In the genomic region with DNA sequence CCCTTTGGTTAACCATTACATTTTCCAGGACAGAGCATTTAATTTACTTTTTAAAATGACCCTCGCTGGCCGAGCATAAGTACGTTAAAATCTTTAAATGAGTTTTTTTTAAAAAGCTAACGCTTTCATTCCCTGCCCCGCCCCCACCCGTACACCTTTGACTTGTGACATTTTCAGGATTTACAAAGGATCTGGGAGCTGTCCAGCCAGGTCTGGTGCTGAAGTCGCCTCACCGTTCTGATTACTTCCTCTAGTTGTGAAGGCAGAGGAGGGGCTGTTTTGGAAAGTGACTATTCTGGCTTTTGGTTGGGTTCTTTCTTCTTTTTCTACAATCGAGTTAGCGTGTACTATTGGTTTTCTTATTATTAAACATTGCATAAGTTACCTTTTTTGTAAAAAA, we compare ENCODE assay signal across 13 cellular contexts. TPM values are rescaled to one million over a fixed set of nuclear protein-coding genes. Genes with fewer than 3 reads are reported as not detected.
DNase-seq lines count a peak whose midpoint lies in the region; ATAC-seq and TF ChIP-seq lines count a peak whose summit lies in the region.
"Had no signal": no experiment of that assay in that cellular context is flagged by ENCODE, and none has a peak within 500 bp of the region (broad histone marks: within the 10 kb centered on the region; RNA-seq: fewer than 3 reads in every experiment).

No MANE protein-coding gene starts in this region.

- no peak for ATAC-seq in HG02642 (IDR thresholded peaks at IDR 0.05; ENCODE audit: poor library complexity, unreplicated experiment)

- CTCF ChIA-PET in activated naive CD4-positive, alpha-beta T cell treated with anti-CD3 and anti-CD28 coated beads, Interleukin-2, amount 10 ng/mL, durations not matched to agents 7 days and 5 days (lab: Charles Lee): no interaction called here

- H3K4me1 ChIP-seq in hepatocyte (ENCODE audit: insufficient read depth) (no peaks in the 10 kb centered on the region), testis (peaks cover 8% of the 10 kb centered on the region)
- H3K4me1 ChIP-seq: Peyer's patch, prostate gland had no signal

- H3K27ac Mint-ChIP-seq in activated naive CD4-positive, alpha-beta T cell treated with anti-CD3 and anti-CD28 coated beads, Interleukin-2, amount 10 ng/mL, durations not matched to agents 7 days and 5 days: no peak overlapping the region
- H3K27ac Mint-ChIP-seq: activated T-helper 2 cell treated with anti-CD3 and anti-CD28 coated beads, Interferon-gamma antibody, Interleukin-2, Interleukin-4, amounts not matched to agents 10 μg/mL and 5 μg/mL and 100 μg/mL, durations not matched to agents 14 hours and 24 hours and 36 hours had no signal

- no peaks in the 10 kb centered on the region for H3K4me1 Mint-ChIP-seq in activated naive CD4-positive, alpha-beta T cell treated with anti-CD3 and anti-CD28 coated beads, Interleukin-2, amount 10 ng/mL, durations not matched to agents 7 days and 5 days

- no peaks in the 10 kb centered on the region for H3K9me3 Mint-ChIP-seq in activated naive CD4-positive, alpha-beta T cell treated with anti-CD3 and anti-CD28 coated beads, Interleukin-2, amount 10 ng/mL, durations not matched to agents 7 days and 5 days
- H3K9me3 Mint-ChIP-seq: activated T-helper 2 cell treated with anti-CD3 and anti-CD28 coated beads, Interferon-gamma antibody, Interleukin-2, Interleukin-4, amounts not matched to agents 10 μg/mL and 5 μg/mL and 100 μg/mL, durations not matched to agents 14 hours and 24 hours and 36 hours had no signal

- no peak overlapping the region for H3K4me3 Mint-ChIP-seq in activated naive CD4-positive, alpha-beta T cell treated with anti-CD3 and anti-CD28 coated beads, Interleukin-2, amount 10 ng/mL, durations not matched to agents 7 days and 5 days

- H3K27me3 ChIP-seq in hepatocyte: peaks cover 62% of the 10 kb centered on the region
- no peaks in the 10 kb centered on the region for H3K27me3 ChIP-seq in testis

- peaks cover 39% of the 10 kb centered on the region for H3K27me3 Mint-ChIP-seq in activated naive CD4-positive, alpha-beta T cell treated with anti-CD3 and anti-CD28 coated beads, Interleukin-2, amount 10 ng/mL, durations not matched to agents 7 days and 5 days

- no peaks in the 10 kb centered on the region for H3K36me3 ChIP-seq in hepatocyte (replicated peaks; ENCODE audit: insufficient read depth, low read depth)
- H3K36me3 ChIP-seq in testis (ENCODE audit: low read depth, missing control alignments): no peaks in the 10 kb centered on the region
- H3K36me3 ChIP-seq: Peyer's patch, prostate gland had no signal

- H2AFZ ChIP-seq in hepatocyte: no peak overlapping the region

- no peak for TF ChIP-seq POLR2A in testis (IDR thresholded peaks at IDR 0.05)

- H4K20me1 ChIP-seq in hepatocyte (ENCODE audit: insufficient read depth, poor library complexity, severe bottlenecking): no peaks in the 10 kb centered on the region

- no peaks in the 10 kb centered on the region for H3K36me3 Mint-ChIP-seq in activated naive CD4-positive, alpha-beta T cell treated with anti-CD3 and anti-CD28 coated beads, Interleukin-2, amount 10 ng/mL, durations not matched to agents 7 days and 5 days

- 3% methylated on average over 10 of the region's 10 CpGs for WGBS in hepatocyte (ENCODE audit: low lambda C conversion rate, missing lambda C conversion rate)
- WGBS in testis, 2 donors: 26 to 32% methylated on average over 10 of the region's 10 CpGs

- DNase-seq in activated naive CD4-positive, alpha-beta T cell treated with anti-CD3 and anti-CD28 coated beads, Interleukin-2, amount 10 ng/mL, durations not matched to agents 7 days and 5 days: peak; percentile 47
- no peak for DNase-seq in activated naive CD4-positive, alpha-beta T cell treated with anti-CD3 and anti-CD28 coated beads, Interleukin-2, amount 50 U/mL, for 16 hours
- DNase-seq in RKO (ENCODE audit: low spot score) (peak; percentile 20), hepatocyte (ENCODE audit: low spot score) (peak; percentile 47), testis (peak; percentile 42), UCSD-AML1 (lab: John Stamatoyannopoulos, UW; ENCODE audit: unreplicated experiment) (no peak), KG1 (lab: John Stamatoyannopoulos, UW) (no peak)
- DNase-seq: cerebellar nuclear complex, Peyer's patch had no signal

- no peaks in the 10 kb centered on the region for H3K79me2 ChIP-seq in hepatocyte

- TF ChIP-seq CTCF in hepatocyte (IDR thresholded peaks at IDR 0.05; ENCODE audit: poor library complexity): no peak
- TF ChIP-seq CTCF in testis (IDR thresholded peaks at IDR 0.05): no peak

- H3K27ac ChIP-seq in hepatocyte (no peak overlapping the region), testis (no peak overlapping the region)
- H3K27ac ChIP-seq: Peyer's patch, prostate gland had no signal

- intact Hi-C loops in testis (cut with DNase I; ENCODE audit: low total_unique reads): no loop called here

- no peak overlapping the region for H3K4me2 ChIP-seq in hepatocyte

- no peaks in the 10 kb centered on the region for H3K9me2 ChIP-seq in hepatocyte (replicated peaks; ENCODE audit: insufficient read depth)

- H3K4me3 ChIP-seq in hepatocyte (no peak overlapping the region), testis (no peak overlapping the region)
- H3K4me3 ChIP-seq: Peyer's patch, prostate gland had no signal

- H3K9me3 ChIP-seq in hepatocyte (ENCODE audit: low read depth) (no peaks in the 10 kb centered on the region), testis (no peaks in the 10 kb centered on the region)
- H3K9me3 ChIP-seq: Peyer's patch, prostate gland had no signal

RNA-seq across cellular contexts. Expression of a gene that starts 2.9 kb away (rescaled TPM):
- total RNA-seq in hepatocyte: 0.13 and 0.52 TPM in 2 replicates
- polyA plus RNA-seq in hepatocyte: 0.09 TPM in 1 of 2 replicates, not detected in the other
- total RNA-seq in testis: under 1 TPM; 0.08 to 0.19 TPM
- 0.07 TPM for polyA plus RNA-seq in testis (ENCODE audit: insufficient read depth, low read depth, low replicate concordance)
- total RNA-seq: activated T-helper 2 cell treated with anti-CD3 and anti-CD28 coated beads, Interferon-gamma antibody, Interleukin-2, Interleukin-4, amounts not matched to agents 10 μg/mL and 5 μg/mL and 100 μg/mL, durations not matched to agents 14 hours and 24 hours and 36 hours; kidney epithelial cell; Peyer's patch; prostate gland had no signal

Comparison
In these comparisons a context has a peak if more than half of its experiments do, and no peak if none do; other contexts are left out.
1. DNase-seq: peak in activated naive CD4-positive, alpha-beta T cell treated with anti-CD3 and anti-CD28 coated beads, Interleukin-2, amount 10 ng/mL, durations not matched to agents 7 days and 5 days (single experiment), RKO (single experiment), hepatocyte (single experiment) and testis (single experiment); none in activated naive CD4-positive, alpha-beta T cell treated with anti-CD3 and anti-CD28 coated beads, Interleukin-2, amount 50 U/mL, for 16 hours (single experiment), UCSD-AML1 (single experiment) and KG1 (single experiment).